10 cellular contexts compared by ENCODE assay signal in genomic region chr1:221440658-221441057, GRCh38.
A peak's percentile ranks its signal among the peaks of the same experiment; 100 is the strongest.
DNase-seq lines count a peak whose midpoint lies in the region; ATAC-seq, FAIRE-seq and TF ChIP-seq lines count a peak whose summit lies in the region.
"Had no signal": no experiment of that assay in that cellular context is flagged by ENCODE, and none has a peak within 500 bp of the region (broad histone marks: within the 10 kb centered on the region; RNA-seq: fewer than 3 reads in every experiment).

No MANE protein-coding gene starts in this region.

- H3K4me1 ChIP-seq in A549 = peaks cover 25% of the 10 kb centered on the region
- H3K4me1 ChIP-seq in GM23248 (ENCODE audit: insufficient read depth) = peaks cover 39% of the 10 kb centered on the region
- peaks cover 19% of the 10 kb centered on the region for H3K4me1 ChIP-seq in adipocyte (ENCODE audit: control insufficient read depth, insufficient read depth, low read length)

- peak overlapping the region; percentile 39 to 72; a peak in 4 of 6 replicates for H3K27ac ChIP-seq in A549
- H3K27ac ChIP-seq in GM23248 = peak overlapping the region; percentile 94

- ATAC-seq in A549 (no peak), GM19467 (IDR thresholded peaks at IDR 0.05; ENCODE audit: unreplicated experiment) (no peak), HG02678 (IDR thresholded peaks at IDR 0.05; ENCODE audit: unreplicated experiment) (no peak)

- peaks cover 37% of the 10 kb centered on the region for H3F3A ChIP-seq in GM23248 (ENCODE audit: insufficient read depth)

- 86% methylated on average over 5 of the region's 5 CpGs for WGBS in A549 (ENCODE audit: missing lambda C conversion rate)
- WGBS in GM23248 (ENCODE audit: low coverage in 1 of 2, low lambda C conversion rate in 2 of 2, missing lambda C conversion rate in 2 of 2), 2 experiments = 16 to 17% methylated on average over 5 of the region's 5 CpGs

- no peaks in the 10 kb centered on the region for H3K79me2 ChIP-seq in GM23248 (ENCODE audit: insufficient read depth)

- POLR2A ChIA-PET in A549 (lab: Yijun Ruan, JAX) = no interaction called here

- H3K4me2 ChIP-seq in A549 (peak overlapping the region; percentile 75), GM23248 (ENCODE audit: unreplicated experiment) (peak overlapping the region; percentile 52)

- TF ChIP-seq CTCF in A549 (IDR thresholded peaks at IDR 0.05) = no peak

- H3K4me3 ChIP-seq in A549 (no peak overlapping the region), GM23248 (peak overlapping the region; percentile 31), adipocyte (ENCODE audit: low read length) (peak overlapping the region; percentile 33)

- in situ Hi-C loops in GM23248 (cut with MboI) = no loop called here

- peak overlapping the region; percentile 41; the same call in 1 of the 2 replicates for H2AFZ ChIP-seq in GM23248

- H3K9me3 ChIP-seq in A549 (no peaks in the 10 kb centered on the region), GM23248 (ENCODE audit: low read depth) (no peaks in the 10 kb centered on the region), adipocyte (ENCODE audit: control insufficient read depth, low read length) (no peaks in the 10 kb centered on the region)

- H3K36me3 ChIP-seq in GM23248 (ENCODE audit: low read depth) (no peaks in the 10 kb centered on the region), adipocyte (ENCODE audit: control insufficient read depth, insufficient read depth, low read length, severe bottlenecking) (no peaks in the 10 kb centered on the region)

- H3K27me3 ChIP-seq in GM23248 (replicated peaks; ENCODE audit: insufficient read depth) (no peaks in the 10 kb centered on the region), adipocyte (replicated peaks; ENCODE audit: control insufficient read depth, insufficient read depth, low read length) (no peaks in the 10 kb centered on the region)

- DNase-seq in A549 (ENCODE audit: low read depth in 1 of 2, low spot score in 1 of 2) (no peak), GM23248 (peak; percentile 56), adipocyte (ENCODE audit: low read depth) (peak; percentile 46), left kidney (ENCODE audit: low read depth, low spot score) (peak; percentile 63), NCI-H128 (lab: John Stamatoyannopoulos, UW; ENCODE audit: unreplicated experiment) (no peak), NCI-H146 (lab: John Stamatoyannopoulos, UW) (no peak)
- DNase-seq: GF-D8 had no signal

- TF ChIP-seq EP300 in A549 (IDR thresholded peaks at IDR 0.05) = no peak

- H3K9me2 ChIP-seq in GM23248 (ENCODE audit: insufficient read depth) = no peaks in the 10 kb centered on the region

- CTCF ChIA-PET in A549 (lab: Yijun Ruan, JAX) = interaction anchor here (1.4 kb wide), 1 partner anchor 9 kb away, joined by 5 read pairs; no protein-coding TSS in a partner anchor

- no peaks in the 10 kb centered on the region for H4K20me1 ChIP-seq in GM23248 (ENCODE audit: insufficient read depth)

- no peak for FAIRE-seq in A549 (lab: Jason Lieb, UNC)
- FAIRE-seq: colon had no signal

- TF ChIP-seq RAD21 in A549 (conservative IDR thresholded peaks at IDR 0.05 in 1 of 2, IDR thresholded peaks at IDR 0.05 in 1 of 2) = no peak

- H3K9ac ChIP-seq in GM23248 = peak overlapping the region; percentile 77
- H3K9ac ChIP-seq in adipocyte (ENCODE audit: low read length) = peak overlapping the region; percentile 21

- no peak for TF ChIP-seq POLR2A in A549 (IDR thresholded peaks at IDR 0.05; ENCODE audit: low read length)

TF ChIP-seq in A549, 52 proteins besides CTCF, POLR2A, EP300 and RAD21:
- TF ChIP-seq PBX3 (IDR thresholded peaks at IDR 0.05) (no peak), HEYL (CRISPR knock-in tag; IDR thresholded peaks at IDR 0.05) (no peak), CHD2 (IDR thresholded peaks at IDR 0.05; ENCODE audit: low read length, partially characterized antibody) (no peak), HOXB5 (CRISPR knock-in tag; IDR thresholded peaks at IDR 0.05) (no peak), FOSB (CRISPR knock-in tag; IDR thresholded peaks at IDR 0.05) (no peak), ATOH8 (CRISPR knock-in tag; IDR thresholded peaks at IDR 0.05; ENCODE audit: low read depth) (no peak), FOSL2 (IDR thresholded peaks at IDR 0.05) (no peak), FOSL2 (CRISPR knock-in tag; IDR thresholded peaks at IDR 0.05) (no peak), HES2 (IDR thresholded peaks at IDR 0.05) (no peak), PHF8 (IDR thresholded peaks at IDR 0.05; ENCODE audit: borderline replicate concordance, low read depth) (no peak), ZFP36 (IDR thresholded peaks at IDR 0.05; ENCODE audit: borderline replicate concordance, partially characterized antibody) (no peak), KDM1A (IDR thresholded peaks at IDR 0.05; ENCODE audit: low read depth) (no peak), HMGXB4 (CRISPR knock-in tag; IDR thresholded peaks at IDR 0.05; ENCODE audit: borderline replicate concordance) (no peak), ZC3H11A (IDR thresholded peaks at IDR 0.05) (no peak), ZNF302 (CRISPR knock-in tag; IDR thresholded peaks at IDR 0.05) (no peak), RFX5 (IDR thresholded peaks at IDR 0.05) (no peak), ZSCAN20 (CRISPR knock-in tag; IDR thresholded peaks at IDR 0.05) (no peak), NPAS2 (CRISPR knock-in tag; IDR thresholded peaks at IDR 0.05; ENCODE audit: borderline replicate concordance) (no peak), EHF (CRISPR knock-in tag; IDR thresholded peaks at IDR 0.05) (no peak), USF2 (IDR thresholded peaks at IDR 0.05) (no peak), POLR2AphosphoS2 (conservative IDR thresholded peaks at IDR 0.05; ENCODE audit: low read length) (no peak)

Comparison
In these comparisons a context has a peak if more than half of its experiments do, and no peak if none do; other contexts are left out.
1. DNase-seq: peak in GM23248 (single experiment), adipocyte (single experiment) and left kidney (single experiment); none in A549 (0 of 2), NCI-H128 (single experiment) and NCI-H146 (single experiment).